ENCODE assay signal across 9 cellular contexts in genomic region chr2:128178650-128179460, GRCh38.
DNase-seq lines count a peak whose midpoint lies in the region; ATAC-seq and FAIRE-seq lines count a peak whose summit lies in the region.
"Had no signal": no experiment of that assay in that cellular context is flagged by ENCODE, and none has a peak within 500 bp of the region (broad histone marks: within the 10 kb centered on the region; RNA-seq: fewer than 3 reads in every experiment).

No MANE protein-coding gene starts in this region.

- peak; percentile 82 for ATAC-seq in HG03103 (IDR thresholded peaks at IDR 0.05; ENCODE audit: low read depth, unreplicated experiment)
- ATAC-seq in HG03139 (IDR thresholded peaks at IDR 0.05; ENCODE audit: unreplicated experiment) = no peak

- no peak overlapping the region for H3K4me3 ChIP-seq in SJSA1
- H3K4me3 ChIP-seq in iPS DF 6.9 (ENCODE audit: low read length) = no peak overlapping the region
- H3K4me3 ChIP-seq in small intestine (ENCODE audit: low read depth in 1 of 2, low read length in 2 of 2) = no peak overlapping the region

- WGBS in iPS DF 6.9 (ENCODE audit: insufficient coverage, insufficient read length) = no CpG with 5 or more reads among the region's 9 CpGs
- WGBS in small intestine, 3 donors = 51 to 59% (median 57%) methylated on average over 9 of the region's 9 CpGs

- DNase-seq in NCI-H2107 treated with DMSO at 0.1 percent for 48 hours (lab: John Stamatoyannopoulos, UW; ENCODE audit: unreplicated experiment) (peak; percentile 11), NCI-H2107 (lab: John Stamatoyannopoulos, UW) (no peak), SJSA1 (ENCODE audit: low read depth in 1 of 2, low spot score in 2 of 2) (peak; percentile 54 to 59), astrocyte of the hippocampus (ENCODE audit: low read depth, low spot score) (peak; percentile 82), iPS DF 6.9 (ENCODE audit: low read depth, low spot score) (peak; percentile 16), small intestine (peak; percentile 68)

- H3K4me1 ChIP-seq in SJSA1 (replicated peaks) (peaks cover 7% of the 10 kb centered on the region), iPS DF 6.9 (ENCODE audit: control insufficient read depth, insufficient read depth, low read length) (no peaks in the 10 kb centered on the region), small intestine (ENCODE audit: control insufficient read depth in 2 of 2, insufficient read depth in 1 of 2, low read depth in 1 of 2, low read length in 1 of 2) (no peaks in the 10 kb centered on the region)

- FAIRE-seq in small intestine (lab: Jason Lieb, UNC) = no peak
- FAIRE-seq: frontal cortex had no signal

- H3K27ac ChIP-seq in SJSA1 = no peak overlapping the region
- no peak overlapping the region for H3K27ac ChIP-seq in iPS DF 6.9 (ENCODE audit: low read length)
- H3K27ac ChIP-seq in small intestine (ENCODE audit: low read depth in 1 of 2, low read length in 1 of 2) = no peak overlapping the region

- H3K9me3 ChIP-seq in SJSA1 (replicated peaks) = no peaks in the 10 kb centered on the region
- H3K9me3 ChIP-seq in iPS DF 6.9 (ENCODE audit: control insufficient read depth, insufficient read depth, low read length) = no peaks in the 10 kb centered on the region
- H3K9me3 ChIP-seq in small intestine (ENCODE audit: control insufficient read depth, low read depth) = no peaks in the 10 kb centered on the region

- no peaks in the 10 kb centered on the region for H3K27me3 ChIP-seq in SJSA1 (replicated peaks)
- no peaks in the 10 kb centered on the region for H3K27me3 ChIP-seq in iPS DF 6.9 (ENCODE audit: control insufficient read depth, insufficient read depth, low read length)
- H3K27me3 ChIP-seq in small intestine (ENCODE audit: control insufficient read depth in 2 of 2, insufficient read depth in 2 of 2, low read length in 2 of 2) = no peaks in the 10 kb centered on the region

- H3K36me3 ChIP-seq in SJSA1 (peaks cover 92% of the 10 kb centered on the region), iPS DF 6.9 (ENCODE audit: control insufficient read depth, insufficient read depth, low read length) (peaks cover 16% of the 10 kb centered on the region; the same call in 1 of the 2 replicates), small intestine (ENCODE audit: control insufficient read depth in 2 of 2, insufficient read depth in 2 of 2, low read length in 2 of 2) (peaks cover 23 to 30% of the 10 kb centered on the region in 2 donors)
